9 cellular contexts compared by ENCODE assay signal in genomic region chr1:153961421-153961820, GRCh38. TPM values are rescaled to one million over a fixed set of nuclear protein-coding genes. Genes with fewer than 3 reads are reported as not detected.
DNase-seq lines count a peak whose midpoint lies in the region; ATAC-seq and TF ChIP-seq lines count a peak whose summit lies in the region.
"Had no signal": no experiment of that assay in that cellular context is flagged by ENCODE, and none has a peak within 500 bp of the region (broad histone marks: within the 10 kb centered on the region; RNA-seq: fewer than 3 reads in every experiment).

No MANE protein-coding gene starts in this region.

- peak overlapping the region; percentile 36 to 89 (median 62) for H3K4me3 Mint-ChIP-seq in IgD-negative memory B cell
- H3K4me3 Mint-ChIP-seq in central memory CD8-positive, alpha-beta T cell: peak overlapping the region; percentile 6
- H3K4me3 Mint-ChIP-seq in naive thymus-derived CD8-positive, alpha-beta T cell: peak overlapping the region in 4 of 10 donors; percentile 25 to 97 (median 54)

- H3K27me3 Mint-ChIP-seq in IgD-negative memory B cell: no peaks in the 10 kb centered on the region
- no peaks in the 10 kb centered on the region for H3K27me3 Mint-ChIP-seq in central memory CD8-positive, alpha-beta T cell
- no peaks in the 10 kb centered on the region for H3K27me3 Mint-ChIP-seq in naive thymus-derived CD8-positive, alpha-beta T cell

- no peaks in the 10 kb centered on the region for H3K9me3 ChIP-seq in BE2C

- no peaks in the 10 kb centered on the region for H3K27me3 ChIP-seq in BE2C

- H3K4me1 ChIP-seq in BE2C: peaks cover 3% of the 10 kb centered on the region

- peak overlapping the region in 2 of 3 donors; percentile 73 to 86 for H3K27ac Mint-ChIP-seq in IgD-negative memory B cell
- no peak overlapping the region for H3K27ac Mint-ChIP-seq in central memory CD8-positive, alpha-beta T cell (ENCODE audit: low read depth)
- peak overlapping the region in 9 of 10 donors; percentile 33 to 99 (median 64) for H3K27ac Mint-ChIP-seq in naive thymus-derived CD8-positive, alpha-beta T cell

- H3K4me1 Mint-ChIP-seq in IgD-negative memory B cell: peaks cover 18 to 46% (median 40%) of the 10 kb centered on the region in 3 donors
- H3K4me1 Mint-ChIP-seq in central memory CD8-positive, alpha-beta T cell: peaks cover 62% of the 10 kb centered on the region
- peaks cover 36 to 75% (median 62%) of the 10 kb centered on the region in 4 donors for H3K4me1 Mint-ChIP-seq in naive thymus-derived CD8-positive, alpha-beta T cell

- POLR2A ChIA-PET in naive thymus-derived CD8-positive, alpha-beta T cell (lab: Charles Lee): interaction anchor here (1.0 to 13.8 kb wide), 5 partner anchors 9 to 39 kb away, joined by 4 to 315 read pairs (median 42); partner anchors contain the start of genes DENND4B, GATAD2B and RPS27

- H3K9me3 Mint-ChIP-seq in IgD-negative memory B cell: no peaks in the 10 kb centered on the region
- H3K9me3 Mint-ChIP-seq in central memory CD8-positive, alpha-beta T cell: no peaks in the 10 kb centered on the region
- peaks cover 0 to 2% (median 0%) of the 10 kb centered on the region in 9 donors for H3K9me3 Mint-ChIP-seq in naive thymus-derived CD8-positive, alpha-beta T cell

- peaks cover 3% of the 10 kb centered on the region for H3K36me3 ChIP-seq in BE2C

- no peak for TF ChIP-seq CTCF in BE2C (IDR thresholded peaks at IDR 0.05; ENCODE audit: low read depth, low read length)

- H3K4me3 ChIP-seq in BE2C (ENCODE audit: low read depth, low read length): peak overlapping the region; percentile 97

- no peak for ATAC-seq in central memory CD8-positive, alpha-beta T cell (replicated peaks; ENCODE audit: extremely low read depth, poor library complexity, severe bottlenecking)
- no peak for ATAC-seq in naive thymus-derived CD8-positive, alpha-beta T cell
- no peak for ATAC-seq in HG03196 (IDR thresholded peaks at IDR 0.05; ENCODE audit: unreplicated experiment)

- no peak for DNase-seq in BE2C
- DNase-seq in central memory CD8-positive, alpha-beta T cell (ENCODE audit: low spot score in 2 of 2): no peak
- no peak for DNase-seq in naive thymus-derived CD8-positive, alpha-beta T cell
- no peak for DNase-seq in NCI-H1436 treated with DMSO at 0.1 percent for 48 hours (lab: John Stamatoyannopoulos, UW)
- DNase-seq in islet precursor cell: no peak
- DNase-seq in NCI-H1694 treated with DMSO at 0.1 percent for 48 hours (lab: John Stamatoyannopoulos, UW): no peak
- DNase-seq: activated CD4-positive, alpha-beta T cell treated with anti-CD3 and anti-CD28 coated beads for 4 hours had no signal

- H3K36me3 Mint-ChIP-seq in IgD-negative memory B cell: no peaks in the 10 kb centered on the region
- peaks cover 8% of the 10 kb centered on the region for H3K36me3 Mint-ChIP-seq in central memory CD8-positive, alpha-beta T cell (ENCODE audit: insufficient read depth)
- no peaks in the 10 kb centered on the region for H3K36me3 Mint-ChIP-seq in naive thymus-derived CD8-positive, alpha-beta T cell

RNA-seq across cellular contexts. Expression of gene SLC39A1, which starts 1.9 kb away (rescaled TPM):
- polyA plus RNA-seq in BE2C (2012; ENCODE audit: insufficient read depth, insufficient read length, low read depth): 88.3 TPM
- 52.0 TPM for polyA plus RNA-seq in IgD-negative memory B cell
- total RNA-seq in naive thymus-derived CD8-positive, alpha-beta T cell: 10 to 100 TPM; 14.7 to 14.9 TPM
- polyA plus RNA-seq in naive thymus-derived CD8-positive, alpha-beta T cell: 10 to 100 TPM; 29.5 to 35.2 (median 32.6) TPM

RNA-seq across cellular contexts. Expression of gene CRTC2, which starts 3.0 kb away (rescaled TPM):
- 43.8 TPM for polyA plus RNA-seq in BE2C (2012; ENCODE audit: insufficient read depth, insufficient read length, low read depth)
- polyA plus RNA-seq in IgD-negative memory B cell: 57.2 TPM
- total RNA-seq in naive thymus-derived CD8-positive, alpha-beta T cell: 100 to 1,000 TPM; 132 to 147 TPM
- 10 to 100 TPM; 21.4 to 49.6 (median 27.1) TPM for polyA plus RNA-seq in naive thymus-derived CD8-positive, alpha-beta T cell

RNA-seq across cellular contexts. Expression of gene CREB3L4, which starts 6.3 kb away (rescaled TPM):
- polyA plus RNA-seq in BE2C (2012; ENCODE audit: insufficient read depth, insufficient read length, low read depth): 14.1 TPM
- 6.5 TPM for polyA plus RNA-seq in IgD-negative memory B cell
- total RNA-seq in naive thymus-derived CD8-positive, alpha-beta T cell: 10 to 100 TPM; 11.1 to 13.2 TPM
- polyA plus RNA-seq in naive thymus-derived CD8-positive, alpha-beta T cell: 1 to 10 TPM; 4.3 to 6.0 (median 4.4) TPM

RNA-seq across cellular contexts. Expression of gene DENND4B, which starts 14.9 kb away (rescaled TPM):
- polyA plus RNA-seq in BE2C (2012; ENCODE audit: insufficient read depth, insufficient read length, low read depth): 167 TPM
- polyA plus RNA-seq in IgD-negative memory B cell: 36.3 TPM
- total RNA-seq in naive thymus-derived CD8-positive, alpha-beta T cell: 100 to 1,000 TPM; 174 to 194 TPM
- 10 to 100 TPM; 12.0 to 21.2 (median 19.0) TPM for polyA plus RNA-seq in naive thymus-derived CD8-positive, alpha-beta T cell

RNA-seq across cellular contexts. Expression of gene JTB, which starts 16.1 kb away (rescaled TPM):
- 209 TPM for polyA plus RNA-seq in BE2C (2012; ENCODE audit: insufficient read depth, insufficient read length, low read depth)
- 344 TPM for polyA plus RNA-seq in IgD-negative memory B cell
- total RNA-seq in naive thymus-derived CD8-positive, alpha-beta T cell: 100 to 1,000 TPM; 120 to 121 TPM
- 100 to 1,000 TPM; 302 to 384 (median 322) TPM for polyA plus RNA-seq in naive thymus-derived CD8-positive, alpha-beta T cell
